ENCODE assay signal across 35 cellular contexts in the genomic region with DNA sequence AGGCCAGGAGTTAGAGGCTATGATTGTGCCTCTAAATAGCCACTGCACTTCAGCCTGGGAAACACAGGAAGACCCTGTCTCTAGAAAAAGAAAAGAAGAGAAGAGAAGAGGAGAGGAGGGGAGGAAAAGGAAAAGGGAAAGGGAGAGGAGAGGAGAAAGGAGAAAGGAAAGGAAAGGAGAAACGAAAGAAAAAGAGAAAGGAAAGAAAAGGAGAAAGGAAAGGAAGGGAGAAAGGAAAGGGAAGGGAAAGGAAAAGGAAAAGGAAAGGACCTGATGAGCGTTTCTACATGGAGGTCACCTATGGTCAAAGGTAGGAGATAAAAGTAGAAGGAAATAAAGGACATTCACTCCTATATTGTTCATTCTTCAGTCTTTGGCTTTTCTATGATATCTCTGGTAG.
"Had no signal": no experiment of that assay in that cellular context is flagged by ENCODE, and none has a peak within 500 bp of the region (broad histone marks: within the 10 kb centered on the region; RNA-seq: fewer than 3 reads in every experiment).

No MANE protein-coding gene starts in this region.

- H3K4me3 Mint-ChIP-seq: activated B cell treated with CpG ODN at 0.5 μM for 24 hours; activated CD4-positive, alpha-beta memory T cell treated with anti-CD3 and anti-CD28 coated beads for 36 hours; activated CD4-positive, alpha-beta T cell treated with anti-CD3 and anti-CD28 coated beads, Interleukin-2, amount 10 ng/mL, durations not matched to agents 24 days and 14 days; activated CD8-positive, alpha-beta T cell treated with anti-CD3 and anti-CD28 coated beads for 36 hours; activated naive CD4-positive, alpha-beta T cell treated with anti-CD3 and anti-CD28 coated beads for 36 hours; activated naive CD8-positive, alpha-beta T cell treated with anti-CD3 and anti-CD28 coated beads for 36 hours; activated T-helper 1 cell treated with anti-CD3 and anti-CD28 coated beads, Interleukin-12 subunit alpha, Interleukin-12 subunit beta, Interleukin-2, Interleukin-4 antibody, amounts not matched to agents 30 ng/mL and 10 ng/mL and 1 ng/mL, durations not matched to agents 14 hours and 24 hours and 36 hours; activated T-helper 17 cell treated with anti-CD3 and anti-CD28 coated beads, Interleukin-2, amount 50 U/mL, for 72 hours; T-helper 1 cell treated with Interleukin-12 subunit alpha and Interleukin-12 subunit beta and Interleukin-4 antibody, amounts not matched to agents 30 μg/mL and 1 μg/mL, for 36 hours; T-helper 2 cell treated with Interferon-gamma antibody and Interleukin-4, amounts not matched to agents 5 μg/mL and 100 μg/mL, for 36 hours had no signal

- ATAC-seq: activated CD8-positive, alpha-beta T cell treated with anti-CD3 and anti-CD28 coated beads for 36 hours; activated naive CD4-positive, alpha-beta T cell treated with anti-CD3 and anti-CD28 coated beads, Interleukin-2, amount 50 U/mL, for 72 hours; activated T-helper 17 cell treated with anti-CD3 and anti-CD28 coated beads, Interleukin-2, amount 50 U/mL, for 72 hours; body of pancreas had no signal

- H3K27ac ChIP-seq: adrenal gland, body of pancreas, brain microvascular endothelial cell, breast epithelium, VCaP had no signal

- H3K4me1 Mint-ChIP-seq: activated B cell treated with CpG ODN at 0.5 μM for 24 hours; activated CD4-positive, alpha-beta T cell treated with anti-CD3 and anti-CD28 coated beads, Interleukin-2, amount 10 ng/mL, durations not matched to agents 24 days and 14 days; activated naive CD8-positive, alpha-beta T cell treated with anti-CD3 and anti-CD28 coated beads for 36 hours; activated T-helper 17 cell treated with anti-CD3 and anti-CD28 coated beads, Interleukin-2, amount 50 U/mL, for 72 hours had no signal

- H3K4me3 ChIP-seq: adrenal gland, body of pancreas, breast epithelium had no signal

- H3K27ac Mint-ChIP-seq: activated B cell treated with CpG ODN at 0.5 μM for 24 hours; activated CD4-positive, alpha-beta memory T cell treated with anti-CD3 and anti-CD28 coated beads for 36 hours; activated CD4-positive, alpha-beta T cell treated with anti-CD3 and anti-CD28 coated beads, Interleukin-2, amount 10 ng/mL, durations not matched to agents 24 days and 14 days; activated CD8-positive, alpha-beta T cell treated with anti-CD3 and anti-CD28 coated beads for 36 hours; activated naive CD4-positive, alpha-beta T cell treated with anti-CD3 and anti-CD28 coated beads for 36 hours; activated naive CD4-positive, alpha-beta T cell treated with anti-CD3 and anti-CD28 coated beads, Interleukin-2, amount 50 U/mL, for 72 hours; activated naive CD8-positive, alpha-beta T cell treated with anti-CD3 and anti-CD28 coated beads for 36 hours; activated T-helper 1 cell treated with anti-CD3 and anti-CD28 coated beads, Interleukin-12 subunit alpha, Interleukin-12 subunit beta, Interleukin-2, Interleukin-4 antibody, amounts not matched to agents 30 ng/mL and 10 ng/mL and 1 ng/mL, durations not matched to agents 14 hours and 24 hours and 36 hours; activated T-helper 17 cell treated with anti-CD3 and anti-CD28 coated beads, Interleukin-2, amount 50 U/mL, for 72 hours; T-helper 1 cell treated with Interleukin-12 subunit alpha and Interleukin-12 subunit beta and Interleukin-4 antibody, amounts not matched to agents 30 μg/mL and 1 μg/mL, for 36 hours; T-helper 2 cell treated with Interferon-gamma antibody and Interleukin-4, amounts not matched to agents 5 μg/mL and 100 μg/mL, for 36 hours had no signal

- H3K27me3 Mint-ChIP-seq: activated B cell treated with CpG ODN at 0.5 μM for 24 hours; activated CD4-positive, alpha-beta memory T cell treated with anti-CD3 and anti-CD28 coated beads for 36 hours; activated CD4-positive, alpha-beta T cell treated with anti-CD3 and anti-CD28 coated beads, Interleukin-2, amount 10 ng/mL, durations not matched to agents 24 days and 14 days; activated CD8-positive, alpha-beta T cell treated with anti-CD3 and anti-CD28 coated beads for 36 hours; activated naive CD8-positive, alpha-beta T cell treated with anti-CD3 and anti-CD28 coated beads for 36 hours; activated T-helper 17 cell treated with anti-CD3 and anti-CD28 coated beads, Interleukin-2, amount 50 U/mL, for 72 hours had no signal

- FAIRE-seq: astrocyte, TTC549 had no signal

- H3K36me3 Mint-ChIP-seq: activated CD4-positive, alpha-beta memory T cell treated with anti-CD3 and anti-CD28 coated beads for 36 hours; activated naive CD4-positive, alpha-beta T cell treated with anti-CD3 and anti-CD28 coated beads, Interleukin-2, amount 50 U/mL, for 72 hours; activated naive CD8-positive, alpha-beta T cell treated with anti-CD3 and anti-CD28 coated beads for 36 hours had no signal

- H3K9me3 ChIP-seq: adrenal gland, body of pancreas, breast epithelium had no signal

- H3K9me3 Mint-ChIP-seq: activated B cell treated with CpG ODN at 0.5 μM for 24 hours; activated CD4-positive, alpha-beta memory T cell treated with anti-CD3 and anti-CD28 coated beads for 36 hours; activated CD4-positive, alpha-beta T cell treated with anti-CD3 and anti-CD28 coated beads, Interleukin-2, amount 10 ng/mL, durations not matched to agents 24 days and 14 days; activated CD8-positive, alpha-beta T cell treated with anti-CD3 and anti-CD28 coated beads for 36 hours; activated naive CD4-positive, alpha-beta T cell treated with anti-CD3 and anti-CD28 coated beads for 36 hours; activated naive CD8-positive, alpha-beta T cell treated with anti-CD3 and anti-CD28 coated beads for 36 hours; activated T-helper 1 cell treated with anti-CD3 and anti-CD28 coated beads, Interleukin-12 subunit alpha, Interleukin-12 subunit beta, Interleukin-2, Interleukin-4 antibody, amounts not matched to agents 30 ng/mL and 10 ng/mL and 1 ng/mL, durations not matched to agents 14 hours and 24 hours and 36 hours; T-helper 1 cell treated with Interleukin-12 subunit alpha and Interleukin-12 subunit beta and Interleukin-4 antibody, amounts not matched to agents 30 μg/mL and 1 μg/mL, for 36 hours; T-helper 2 cell treated with Interferon-gamma antibody and Interleukin-4, amounts not matched to agents 5 μg/mL and 100 μg/mL, for 36 hours had no signal

- DNase-seq: activated B cell treated with CpG ODN at 0.5 μM for 24 hours; activated CD4-positive, alpha-beta memory T cell treated with anti-CD3 and anti-CD28 coated beads for 36 hours; activated CD4-positive, alpha-beta T cell treated with anti-CD3 and anti-CD28 coated beads for 4 hours; activated CD4-positive, alpha-beta T cell treated with anti-CD3 and anti-CD28 coated beads, Interleukin-2, amount 10 ng/mL, durations not matched to agents 24 days and 14 days; activated CD4-positive, alpha-beta T cell treated with anti-CD3 and anti-CD28 coated beads, Interleukin-2, amount 50 U/mL, for 1 hour; activated CD4-positive, alpha-beta T cell treated with anti-CD3 and anti-CD28 coated beads, Interleukin-2, amount 50 U/mL, for 4 hours; activated CD4-positive, CD25-positive, alpha-beta regulatory T cell treated with anti-CD3 and anti-CD28 coated beads, Interleukin-2, amount 50 U/mL, for 72 hours; activated CD8-positive, alpha-beta memory T cell treated with anti-CD3 and anti-CD28 coated beads, Interleukin-2, amount 50 U/mL, for 4 hours; activated CD8-positive, alpha-beta T cell treated with anti-CD3 and anti-CD28 coated beads for 36 hours; activated effector memory CD4-positive, alpha-beta T cell treated with anti-CD3 and anti-CD28 coated beads, Interleukin-2, amount 50 U/mL, for 16 hours; activated gamma-delta T cell treated with Interleukin-2 at 50 U/mL for 16 hours; activated naive CD4-positive, alpha-beta T cell; activated naive CD4-positive, alpha-beta T cell treated with anti-CD3 and anti-CD28 coated beads for 36 hours; activated naive CD4-positive, alpha-beta T cell treated with anti-CD3 and anti-CD28 coated beads, Interleukin-2, amount 50 U/mL, for 16 hours; activated naive CD8-positive, alpha-beta T cell treated with anti-CD3 and anti-CD28 coated beads for 36 hours; activated T-cell treated with anti-CD3 and anti-CD28 coated beads for 4 hours; activated T-cell treated with anti-CD3 and anti-CD28 coated beads, Interleukin-2, amount 50 U/mL, for 1 hour; activated T-cell treated with anti-CD3 and anti-CD28 coated beads, Interleukin-2, amount 50 U/mL, for 48 hours; adrenal gland; amniotic stem cell; aorta; body of pancreas; brain microvascular endothelial cell; central memory CD4-positive, alpha-beta T cell; T-helper 2 cell; T-helper 9 cell had no signal

- H3K36me3 ChIP-seq: adrenal gland, brain microvascular endothelial cell, breast epithelium had no signal

- H3K27me3 ChIP-seq: adrenal gland, body of pancreas, brain microvascular endothelial cell, breast epithelium had no signal

- H3K4me1 ChIP-seq: adrenal gland, body of pancreas, breast epithelium had no signal
